Comparison of ENCODE assay signal across 1 cellular context in the genomic region with DNA sequence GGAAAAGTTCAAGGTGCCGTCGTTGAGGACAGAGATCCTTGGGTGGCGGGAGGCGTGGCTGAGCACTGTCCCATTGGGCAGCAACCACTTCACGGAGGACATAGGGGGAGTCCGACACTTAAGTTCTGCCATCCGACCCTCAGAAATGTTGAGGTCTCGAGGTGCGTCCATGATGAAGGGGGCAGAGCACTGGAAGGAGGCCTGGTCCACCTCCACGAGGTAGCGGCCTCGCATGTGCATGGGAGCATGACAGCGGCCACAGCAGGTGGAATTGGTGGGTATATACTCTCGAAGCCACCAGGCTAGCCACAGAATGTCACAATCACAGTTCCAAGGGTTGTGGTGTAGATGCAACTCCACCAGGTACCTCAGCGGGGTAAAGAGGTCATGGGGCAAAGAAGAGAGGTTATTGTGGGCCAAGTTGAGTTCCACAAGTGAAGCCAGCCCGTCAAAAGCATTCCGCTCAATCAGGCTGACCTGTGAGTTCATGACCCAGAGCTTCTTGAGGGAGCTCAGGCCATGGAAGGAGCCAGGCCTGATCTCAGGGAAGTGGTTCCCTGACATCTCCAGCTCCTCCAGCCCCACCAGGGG.
TF ChIP-seq lines count a peak whose summit lies in the region.

No MANE protein-coding gene starts in this region.

TF ChIP-seq in liver, 16 proteins besides CTCF, POLR2A, EP300 and RAD21 (continued from another document):
- TF ChIP-seq, protein P1, sequence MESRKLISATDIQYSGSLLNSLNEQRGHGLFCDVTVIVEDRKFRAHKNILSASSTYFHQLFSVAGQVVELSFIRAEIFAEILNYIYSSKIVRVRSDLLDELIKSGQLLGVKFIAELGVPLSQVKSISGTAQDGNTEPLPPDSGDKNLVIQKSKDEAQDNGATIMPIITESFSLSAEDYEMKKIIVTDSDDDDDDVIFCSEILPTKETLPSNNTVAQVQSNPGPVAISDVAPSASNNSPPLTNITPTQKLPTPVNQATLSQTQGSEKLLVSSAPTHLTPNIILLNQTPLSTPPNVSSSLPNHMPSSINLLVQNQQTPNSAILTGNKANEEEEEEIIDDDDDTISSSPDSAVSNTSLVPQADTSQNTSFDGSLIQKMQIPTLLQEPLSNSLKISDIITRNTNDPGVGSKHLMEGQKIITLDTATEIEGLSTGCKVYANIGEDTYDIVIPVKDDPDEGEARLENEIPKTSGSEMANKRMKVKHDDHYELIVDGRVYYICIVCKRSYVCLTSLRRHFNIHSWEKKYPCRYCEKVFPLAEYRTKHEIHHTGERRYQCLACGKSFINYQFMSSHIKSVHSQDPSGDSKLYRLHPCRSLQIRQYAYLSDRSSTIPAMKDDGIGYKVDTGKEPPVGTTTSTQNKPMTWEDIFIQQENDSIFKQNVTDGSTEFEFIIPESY (IDR thresholded peaks at IDR 0.05) = no peak
- TF ChIP-seq NR2F2 (IDR thresholded peaks at IDR 0.05) = no peak
- no peak for TF ChIP-seq FOXA1 (IDR thresholded peaks at IDR 0.05)
- TF ChIP-seq EGR1 (IDR thresholded peaks at IDR 0.05; ENCODE audit: low read depth in 2 of 2) = no peak
- TF ChIP-seq TAF1 (conservative IDR thresholded peaks at IDR 0.05) = no peak
- no peak for TF ChIP-seq FOXA2 (IDR thresholded peaks at IDR 0.05)
- TF ChIP-seq, protein P2, sequence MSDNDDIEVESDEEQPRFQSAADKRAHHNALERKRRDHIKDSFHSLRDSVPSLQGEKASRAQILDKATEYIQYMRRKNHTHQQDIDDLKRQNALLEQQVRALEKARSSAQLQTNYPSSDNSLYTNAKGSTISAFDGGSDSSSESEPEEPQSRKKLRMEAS (IDR thresholded peaks at IDR 0.05) = no peak
- peak; percentile 36 to 66 for TF ChIP-seq HNF4A (conservative IDR thresholded peaks at IDR 0.05)
- no peak for TF ChIP-seq HNF4G (IDR thresholded peaks at IDR 0.05)
